In the genomic region with DNA sequence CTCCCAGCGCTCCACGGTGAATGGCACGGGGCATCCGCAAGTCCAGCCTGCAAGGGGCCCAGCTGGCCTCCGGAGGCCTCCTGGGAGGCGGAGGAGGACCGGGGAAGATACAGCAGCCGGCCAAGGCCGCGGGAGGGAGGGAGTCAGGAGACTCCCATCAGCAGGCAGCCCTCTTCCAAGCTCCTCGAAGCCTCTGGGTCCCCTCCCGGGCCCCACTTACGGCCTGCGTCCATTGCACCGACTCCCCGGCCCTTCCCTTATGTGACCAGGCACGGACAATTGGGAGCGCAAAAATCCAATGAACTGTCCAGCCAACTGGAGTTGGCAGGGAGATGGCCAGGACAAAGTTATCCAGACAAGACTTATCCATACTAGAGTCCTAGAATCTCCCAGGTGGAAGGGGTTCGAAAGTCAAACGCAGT, we compare ENCODE assay signal across 8 cellular contexts. TPM values are rescaled to one million over a fixed set of nuclear protein-coding genes. Genes with fewer than 3 reads are reported as not detected.
DNase-seq lines count a peak whose midpoint lies in the region; ATAC-seq and TF ChIP-seq lines count a peak whose summit lies in the region.

No MANE protein-coding gene starts in this region.

- H3K9me3 ChIP-seq in iPS-18c (ENCODE audit: control insufficient read depth, insufficient read depth, low read length): no peaks in the 10 kb centered on the region

- H3K27ac Mint-ChIP-seq in activated naive CD8-positive, alpha-beta T cell treated with anti-CD3 and anti-CD28 coated beads, Interleukin-2, amount 50 U/mL, for 24 hours: no peak overlapping the region

- peak overlapping the region; percentile 86 for H3K4me3 Mint-ChIP-seq in activated naive CD8-positive, alpha-beta T cell treated with anti-CD3 and anti-CD28 coated beads, Interleukin-2, amount 50 U/mL, for 24 hours

- no peaks in the 10 kb centered on the region for H3K9me3 Mint-ChIP-seq in activated naive CD8-positive, alpha-beta T cell treated with anti-CD3 and anti-CD28 coated beads, Interleukin-2, amount 50 U/mL, for 24 hours

- H3K27me3 Mint-ChIP-seq in activated naive CD8-positive, alpha-beta T cell treated with anti-CD3 and anti-CD28 coated beads, Interleukin-2, amount 50 U/mL, for 24 hours: peaks cover 6% of the 10 kb centered on the region

- no peaks in the 10 kb centered on the region for H3K36me3 Mint-ChIP-seq in activated naive CD8-positive, alpha-beta T cell treated with anti-CD3 and anti-CD28 coated beads, Interleukin-2, amount 50 U/mL, for 24 hours (ENCODE audit: low read depth)

- peaks cover 19% of the 10 kb centered on the region for H3K27me3 ChIP-seq in HL-60 (ENCODE audit: insufficient read depth, poor library complexity, severe bottlenecking)

- TF ChIP-seq CTCF in HL-60 (IDR thresholded peaks at IDR 0.05; ENCODE audit: insufficient read depth, low read length): no peak

- H3K27ac ChIP-seq in HL-60 (replicated peaks): no peak overlapping the region
- peak overlapping the region in 20 of 21 experiments; percentile 44 to 91 (median 82) for H3K27ac ChIP-seq in skin epidermis

- DNase-seq in HL-60 (ENCODE audit: low read depth in 1 of 2, low spot score in 1 of 2) (no peak), NCI-H1105 treated with DMSO at 0.1 percent for 48 hours (lab: John Stamatoyannopoulos, UW) (no peak), NCI-H526 treated with DMSO at 0.1 percent for 48 hours (lab: John Stamatoyannopoulos, UW) (no peak), mesenteric fat pad (ENCODE audit: low spot score) (no peak)
- no peak for DNase-seq in activated naive CD8-positive, alpha-beta T cell treated with anti-CD3 and anti-CD28 coated beads, Interleukin-2, amount 50 U/mL, for 24 hours

- H3K4me3 ChIP-seq in HL-60 (replicated peaks; ENCODE audit: insufficient read depth, low read length) (peak overlapping the region; percentile 40), iPS-18c (ENCODE audit: insufficient read depth, low read depth, low read length) (peak overlapping the region; percentile 85), skin epidermis (peak overlapping the region; percentile 51 to 87 (median 72))

- no peak for ATAC-seq in activated naive CD8-positive, alpha-beta T cell treated with anti-CD3 and anti-CD28 coated beads, Interleukin-2, amount 50 U/mL, for 24 hours
- no peak for ATAC-seq in GM19035 (IDR thresholded peaks at IDR 0.05; ENCODE audit: unreplicated experiment)

- H3K4me1 Mint-ChIP-seq in activated naive CD8-positive, alpha-beta T cell treated with anti-CD3 and anti-CD28 coated beads, Interleukin-2, amount 50 U/mL, for 24 hours: peaks cover 18% of the 10 kb centered on the region

RNA-seq across cellular contexts. Expression of a gene that starts 0.7 kb away (rescaled TPM):
- 466 TPM for total RNA-seq in mesenteric fat pad

RNA-seq across cellular contexts. Expression of a gene that starts 17.2 kb away (rescaled TPM):
- 5.2 TPM for total RNA-seq in mesenteric fat pad
